Comparison of ENCODE assay signal across 6 cellular contexts in genomic region chr19:10112037-10112751, GRCh38.
DNase-seq lines count a peak whose midpoint lies in the region; ATAC-seq lines count a peak whose summit lies in the region.

No MANE protein-coding gene starts in this region.

- DNase-seq in NCI-H82 (lab: John Stamatoyannopoulos, UW) (peak; percentile 23), NCI-H82 treated with DMSO at 0.1 percent for 48 hours (lab: John Stamatoyannopoulos, UW; ENCODE audit: unreplicated experiment) (no peak), cortex of kidney (lab: John Stamatoyannopoulos, UW) (no peak), NCI-H510A (lab: John Stamatoyannopoulos, UW) (no peak)
- peak; percentile 80 for DNase-seq in stimulated activated naive CD8-positive, alpha-beta T cell treated with anti-CD3 and anti-CD28 coated beads, Interleukin-15, Interleukin-2, amounts not matched to agents 100 U/mL and 50 U/mL, for 24 hours

- peak overlapping the region; percentile 84 for H3K27ac Mint-ChIP-seq in activated naive CD8-positive, alpha-beta T cell

- H3K4me3 Mint-ChIP-seq in activated naive CD8-positive, alpha-beta T cell = peak overlapping the region; percentile 60

- H3K4me1 Mint-ChIP-seq in activated naive CD8-positive, alpha-beta T cell (ENCODE audit: low read depth) = peaks cover 37% of the 10 kb centered on the region

- peaks cover 7% of the 10 kb centered on the region for H3K36me3 Mint-ChIP-seq in activated naive CD8-positive, alpha-beta T cell

- no peaks in the 10 kb centered on the region for H3K9me3 Mint-ChIP-seq in activated naive CD8-positive, alpha-beta T cell (ENCODE audit: low read depth)

- H3K27me3 Mint-ChIP-seq in activated naive CD8-positive, alpha-beta T cell = no peaks in the 10 kb centered on the region

- peak; percentile 61 for ATAC-seq in stimulated activated naive CD8-positive, alpha-beta T cell treated with anti-CD3 and anti-CD28 coated beads, Interleukin-15, Interleukin-2, amounts not matched to agents 100 U/mL and 50 U/mL, for 24 hours

Comparison
In these comparisons a context has a peak if more than half of its experiments do, and no peak if none do; other contexts are left out.
1. DNase-seq: peak in NCI-H82 (single experiment) and stimulated activated naive CD8-positive, alpha-beta T cell treated with anti-CD3 and anti-CD28 coated beads, Interleukin-15, Interleukin-2, amounts not matched to agents 100 U/mL and 50 U/mL, for 24 hours (single experiment); none in NCI-H82 treated with DMSO at 0.1 percent for 48 hours (single experiment), cortex of kidney (single experiment) and NCI-H510A (single experiment).